ENCODE assay signal across 1 cellular context in the genomic region with DNA sequence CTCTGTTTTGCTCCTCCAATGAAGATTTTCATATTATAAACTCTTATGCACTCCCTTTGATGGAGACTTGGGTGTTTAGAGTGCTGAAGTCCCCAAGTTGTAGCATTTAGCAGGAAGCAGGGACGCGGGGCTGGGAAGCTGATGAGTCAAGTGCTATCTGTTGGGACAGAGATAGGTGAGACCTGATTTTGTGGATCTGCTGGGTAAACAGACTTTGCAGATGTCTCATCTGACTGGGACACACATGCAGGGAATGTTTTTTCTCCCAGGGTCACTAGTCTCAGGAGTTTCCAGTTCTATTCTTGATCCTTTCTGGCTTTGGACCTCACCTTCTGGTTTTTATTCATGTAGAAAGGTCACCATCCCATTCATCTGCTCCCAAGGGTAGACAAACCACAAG.
TF ChIP-seq lines count a peak whose summit lies in the region.

No MANE protein-coding gene starts in this region.

TF ChIP-seq in HepG2, 621 proteins besides CTCF, POLR2A, EP300 and RAD21:
- no peak for TF ChIP-seq ZNF556 (CRISPR knock-in tag; IDR thresholded peaks at IDR 0.05; ENCODE audit: borderline replicate concordance)
